Comparison of ENCODE assay signal across 18 cellular contexts in the genomic region with DNA sequence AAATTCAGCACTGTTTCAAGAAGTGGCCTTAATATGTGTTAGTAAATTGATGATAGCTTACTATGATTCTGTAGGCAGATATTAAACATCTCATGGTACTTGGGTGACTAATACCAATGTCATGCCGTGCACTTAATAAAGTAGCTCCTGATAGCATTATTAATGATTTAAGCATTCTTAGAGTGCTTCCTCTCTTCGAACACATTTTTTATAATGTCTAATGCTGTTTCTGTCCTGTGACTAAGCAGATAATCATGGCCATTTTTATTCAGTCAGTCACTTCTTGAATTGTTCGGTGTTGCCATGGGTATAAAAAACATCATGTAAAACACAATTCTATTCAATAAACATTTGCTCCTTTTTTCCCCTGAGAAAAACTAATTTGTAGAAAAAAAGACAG.
A peak's percentile ranks its signal among the peaks of the same experiment; 100 is the strongest.
DNase-seq lines count a peak whose midpoint lies in the region; ATAC-seq and TF ChIP-seq lines count a peak whose summit lies in the region.
"Had no signal": no experiment of that assay in that cellular context is flagged by ENCODE, and none has a peak within 500 bp of the region (broad histone marks: within the 10 kb centered on the region; RNA-seq: fewer than 3 reads in every experiment).

No MANE protein-coding gene starts in this region.

- H3K27ac Mint-ChIP-seq in mesothelial cell of epicardium = peak overlapping the region; percentile 3
- H3K27ac Mint-ChIP-seq: activated CD4-positive, alpha-beta memory T cell treated with anti-CD3 and anti-CD28 coated beads, Interleukin-2, amount 10 ng/mL, durations not matched to agents 7 days and 5 days; CD14-positive monocyte; stimulated activated naive CD8-positive, alpha-beta T cell treated with anti-CD3 and anti-CD28 coated beads, Interleukin-15, amount 100 ng/mL, for 72 hours had no signal

- DNase-seq in COLO829 (ENCODE audit: low spot score) (peak; percentile 8), NCI-H226 (peak; percentile 83), epithelial cell of esophagus (ENCODE audit: low read depth) (peak; percentile 79), mesothelial cell of epicardium (ENCODE audit: low spot score in 2 of 2, unreplicated experiment in 2 of 2) (no peak), NCI-H187 treated with DMSO at 0.1 percent for 48 hours (lab: John Stamatoyannopoulos, UW) (no peak), NCI-H1417 (lab: John Stamatoyannopoulos, UW) (no peak), GM10266 (ENCODE audit: extremely low spot score) (no peak)
- DNase-seq: activated CD4-positive, alpha-beta memory T cell treated with anti-CD3 and anti-CD28 coated beads, Interleukin-2, amount 10 ng/mL, durations not matched to agents 7 days and 5 days; activated gamma-delta T cell; esophagus squamous epithelium; GDM1; NCI-H446; right cardiac atrium; stimulated activated naive CD8-positive, alpha-beta T cell treated with anti-CD3 and anti-CD28 coated beads, Interleukin-15, amount 100 ng/mL, for 72 hours had no signal

- ATAC-seq in GM18511 (IDR thresholded peaks at IDR 0.05; ENCODE audit: unreplicated experiment) = no peak
- ATAC-seq: Panc1; right cardiac atrium; stimulated activated naive CD8-positive, alpha-beta T cell treated with anti-CD3 and anti-CD28 coated beads, Interleukin-15, amount 100 ng/mL, for 72 hours had no signal

- peaks cover 9% of the 10 kb centered on the region for H3K9me3 Mint-ChIP-seq in mesothelial cell of epicardium

- H3K4me1 Mint-ChIP-seq in mesothelial cell of epicardium = peaks cover 11% of the 10 kb centered on the region
- H3K4me1 Mint-ChIP-seq: activated CD4-positive, alpha-beta memory T cell treated with anti-CD3 and anti-CD28 coated beads, Interleukin-2, amount 10 ng/mL, durations not matched to agents 7 days and 5 days; CD14-positive monocyte; stimulated activated naive CD8-positive, alpha-beta T cell treated with anti-CD3 and anti-CD28 coated beads, Interleukin-15, amount 100 ng/mL, for 72 hours had no signal

- TF ChIP-seq CTCF in epithelial cell of esophagus (IDR thresholded peaks at IDR 0.05; ENCODE audit: insufficient read depth, low read depth, low read length, missing control alignments) (no peak), mesothelial cell of epicardium (IDR thresholded peaks at IDR 0.05; ENCODE audit: unreplicated experiment) (no peak), GM10266 (IDR thresholded peaks at IDR 0.05; ENCODE audit: control insufficient read depth, insufficient read depth, low read depth, missing control alignments) (no peak)

- no peaks in the 10 kb centered on the region for H3K27me3 Mint-ChIP-seq in mesothelial cell of epicardium (ENCODE audit: low read depth)
- H3K27me3 Mint-ChIP-seq: activated CD4-positive, alpha-beta memory T cell treated with anti-CD3 and anti-CD28 coated beads, Interleukin-2, amount 10 ng/mL, durations not matched to agents 7 days and 5 days; stimulated activated naive CD8-positive, alpha-beta T cell treated with anti-CD3 and anti-CD28 coated beads, Interleukin-15, amount 100 ng/mL, for 72 hours had no signal

- no peaks in the 10 kb centered on the region for H3K36me3 Mint-ChIP-seq in mesothelial cell of epicardium
- H3K36me3 Mint-ChIP-seq: CD14-positive monocyte had no signal

- H3K4me3 Mint-ChIP-seq in mesothelial cell of epicardium = no peak overlapping the region
- H3K4me3 Mint-ChIP-seq: activated CD4-positive, alpha-beta memory T cell treated with anti-CD3 and anti-CD28 coated beads, Interleukin-2, amount 10 ng/mL, durations not matched to agents 7 days and 5 days; CD14-positive monocyte; stimulated activated naive CD8-positive, alpha-beta T cell treated with anti-CD3 and anti-CD28 coated beads, Interleukin-15, amount 100 ng/mL, for 72 hours had no signal

- no peak overlapping the region for H3K4me3 ChIP-seq in epithelial cell of esophagus (ENCODE audit: low read length)
- H3K4me3 ChIP-seq: esophagus squamous epithelium, HAP-1 had no signal

Comparison
In these comparisons a context has a peak if more than half of its experiments do, and no peak if none do; other contexts are left out.
1. DNase-seq: peak in COLO829 (single experiment), NCI-H226 (single experiment) and epithelial cell of esophagus (single experiment); none in mesothelial cell of epicardium (0 of 2), NCI-H187 treated with DMSO at 0.1 percent for 48 hours (single experiment), NCI-H1417 (0 of 3) and GM10266 (single experiment).